ENCODE assay signal across 21 cellular contexts in genomic region chr1:189804352-189804751, GRCh38.
"Had no signal": no experiment of that assay in that cellular context is flagged by ENCODE, and none has a peak within 500 bp of the region (broad histone marks: within the 10 kb centered on the region; RNA-seq: fewer than 3 reads in every experiment).

No MANE protein-coding gene starts in this region.

- H3K4me1 ChIP-seq: colonic mucosa, heart left ventricle, spleen, transverse colon had no signal

- H3K4me1 Mint-ChIP-seq: naive thymus-derived CD8-positive, alpha-beta T cell; stimulated activated naive B cell treated with anti-CD40 and anti-IgM and Interleukin-4, amounts not matched to agents 10 μg/mL and 1 μg/mL and 100 μg/mL, for 72 hours; stimulated activated naive CD8-positive, alpha-beta T cell treated with anti-CD3 and anti-CD28 coated beads, Interleukin-15, amount 100 ng/mL, for 72 hours had no signal

- ATAC-seq: esophagus mucosa; heart left ventricle; mucosa of descending colon; naive thymus-derived CD8-positive, alpha-beta T cell; sciatic nerve; stimulated activated naive B cell treated with anti-CD40 and anti-IgM and Interleukin-4, amounts not matched to agents 10 μg/mL and 1 μg/mL and 100 μg/mL, for 72 hours; stimulated activated naive CD8-positive, alpha-beta T cell treated with anti-CD3 and anti-CD28 coated beads, Interleukin-15, amount 100 ng/mL, for 72 hours had no signal

- H3K4me3 ChIP-seq: colonic mucosa, heart left ventricle, mucosa of descending colon, spleen, thoracic aorta, transverse colon had no signal

- H3K27me3 Mint-ChIP-seq: naive thymus-derived CD8-positive, alpha-beta T cell; stimulated activated naive B cell treated with anti-CD40 and anti-IgM and Interleukin-4, amounts not matched to agents 10 μg/mL and 1 μg/mL and 100 μg/mL, for 72 hours; stimulated activated naive CD8-positive, alpha-beta T cell treated with anti-CD3 and anti-CD28 coated beads, Interleukin-15, amount 100 ng/mL, for 72 hours had no signal

- H3K36me3 Mint-ChIP-seq: naive thymus-derived CD8-positive, alpha-beta T cell; stimulated activated naive B cell treated with anti-CD40 and anti-IgM and Interleukin-4, amounts not matched to agents 10 μg/mL and 1 μg/mL and 100 μg/mL, for 72 hours had no signal

- H3K27me3 ChIP-seq: colonic mucosa, heart left ventricle, neutrophil, spleen, transverse colon had no signal

- H3K27ac ChIP-seq: colonic mucosa, heart left ventricle, neutrophil, spleen, thoracic aorta, transverse colon had no signal

- DNase-seq: cerebellar nuclear complex; colonic mucosa; dermis blood vessel endothelial cell; effector CD4-positive, alpha-beta T cell; heart left ventricle; hippocampal formation; kidney glomerular epithelial cell; mucosa of descending colon; naive thymus-derived CD8-positive, alpha-beta T cell; posterior cingulate gyrus; spleen; stimulated activated CD4-positive, alpha-beta T cell treated with anti-CD3 and anti-CD28 coated beads, Interleukin-15, amount 100 ng/mL, for 24 hours; stimulated activated CD4-positive, alpha-beta T cell treated with anti-CD3 and anti-CD28 coated beads, Interleukin-1b, Interleukin-23, amount 100 ng/mL, for 48 hours; stimulated activated CD4-positive, alpha-beta T cell treated with anti-CD3 and anti-CD28 coated beads, Interleukin-4, amount 100 ng/mL, for 4 hours; stimulated activated naive B cell treated with anti-CD40 and anti-IgM and Interleukin-4, amounts not matched to agents 10 μg/mL and 1 μg/mL and 100 μg/mL, for 72 hours; stimulated activated naive CD8-positive, alpha-beta T cell treated with anti-CD3 and anti-CD28 coated beads, Interleukin-15, amount 100 ng/mL, for 72 hours; transverse colon had no signal

- H3K36me3 ChIP-seq: colonic mucosa, heart left ventricle, neutrophil, spleen, thoracic aorta, transverse colon had no signal

- H3K4me3 Mint-ChIP-seq: naive thymus-derived CD8-positive, alpha-beta T cell; stimulated activated naive B cell treated with anti-CD40 and anti-IgM and Interleukin-4, amounts not matched to agents 10 μg/mL and 1 μg/mL and 100 μg/mL, for 72 hours; stimulated activated naive CD8-positive, alpha-beta T cell treated with anti-CD3 and anti-CD28 coated beads, Interleukin-15, amount 100 ng/mL, for 72 hours had no signal

- H3K9me3 ChIP-seq: colonic mucosa, heart left ventricle, mucosa of descending colon, neutrophil, thoracic aorta, transverse colon had no signal

- H3K27ac Mint-ChIP-seq: naive thymus-derived CD8-positive, alpha-beta T cell; stimulated activated naive B cell treated with anti-CD40 and anti-IgM and Interleukin-4, amounts not matched to agents 10 μg/mL and 1 μg/mL and 100 μg/mL, for 72 hours; stimulated activated naive CD8-positive, alpha-beta T cell treated with anti-CD3 and anti-CD28 coated beads, Interleukin-15, amount 100 ng/mL, for 72 hours had no signal
